In genomic region chr7:28075674-28076358, GRCh38 we compare ENCODE assay signal across 23 cellular contexts.
DNase-seq lines count a peak whose midpoint lies in the region; ATAC-seq and TF ChIP-seq lines count a peak whose summit lies in the region.
"Had no signal": no experiment of that assay in that cellular context is flagged by ENCODE, and none has a peak within 500 bp of the region (broad histone marks: within the 10 kb centered on the region; RNA-seq: fewer than 3 reads in every experiment).

No MANE protein-coding gene starts in this region.

- peak; percentile 87 for DNase-seq in DMS79 (lab: John Stamatoyannopoulos, UW)
- DNase-seq in NCI-H1105 treated with DMSO at 0.1 percent for 48 hours (lab: John Stamatoyannopoulos, UW) = peak; percentile 97
- DNase-seq in NCI-H774 (lab: John Stamatoyannopoulos, UW) = peak; percentile 42
- DNase-seq in hepatocyte (ENCODE audit: low spot score) = no peak
- no peak for DNase-seq in suprapubic skin (ENCODE audit: low spot score in 2 of 2)
- no peak for DNase-seq in activated CD4-positive, alpha-beta memory T cell treated with anti-CD3 and anti-CD28 coated beads for 36 hours
- DNase-seq: activated CD4-positive, alpha-beta T cell treated with anti-CD3 and anti-CD28 coated beads for 4 hours; activated CD8-positive, alpha-beta memory T cell treated with anti-CD3 and anti-CD28 coated beads, Interleukin-2, amount 50 U/mL, for 4 hours; activated effector memory CD4-positive, alpha-beta T cell treated with anti-CD3 and anti-CD28 coated beads, Interleukin-2, amount 50 U/mL, for 16 hours; amniotic stem cell; caudate nucleus; H7; lower lobe of right lung; NCI-H446; OCI-M1; stimulated activated CD4-positive, alpha-beta T cell treated with anti-CD3 and anti-CD28 coated beads, Interleukin-4, amount 100 ng/mL, for 1 hour; uterus had no signal

- H3K27ac ChIP-seq in hepatocyte (no peak overlapping the region), suprapubic skin (no peak overlapping the region)
- H3K27ac ChIP-seq: lower lobe of right lung, parathyroid adenoma, SK-N-MC had no signal

- H3K36me3 ChIP-seq in hepatocyte (replicated peaks; ENCODE audit: insufficient read depth, low read depth) = no peaks in the 10 kb centered on the region
- H3K36me3 ChIP-seq in suprapubic skin = no peaks in the 10 kb centered on the region
- H3K36me3 ChIP-seq: lower lobe of right lung, uterus had no signal

- no peak overlapping the region for H3K27ac Mint-ChIP-seq in activated CD4-positive, alpha-beta memory T cell treated with anti-CD3 and anti-CD28 coated beads for 36 hours

- peaks cover 5% of the 10 kb centered on the region for H3K4me1 Mint-ChIP-seq in activated CD4-positive, alpha-beta memory T cell treated with anti-CD3 and anti-CD28 coated beads for 36 hours (ENCODE audit: low read depth)

- TF ChIP-seq CTCF in hepatocyte (IDR thresholded peaks at IDR 0.05; ENCODE audit: poor library complexity) (no peak), suprapubic skin (IDR thresholded peaks at IDR 0.05) (no peak)

- H3K4me3 ChIP-seq in hepatocyte (no peak overlapping the region), suprapubic skin (no peak overlapping the region)
- H3K4me3 ChIP-seq: lower lobe of right lung, SK-N-MC, skin epidermis, uterus had no signal

- CTCF ChIA-PET in activated CD4-positive, alpha-beta memory T cell treated with anti-CD3 and anti-CD28 coated beads for 36 hours (lab: Charles Lee) = interaction anchor here (2.2 to 3.0 kb wide), 3 partner anchors 13 to 880 kb away, joined by 5 to 21 read pairs (median 13); no protein-coding TSS in a partner anchor

- H3K27me3 Mint-ChIP-seq in activated CD4-positive, alpha-beta memory T cell treated with anti-CD3 and anti-CD28 coated beads for 36 hours = no peaks in the 10 kb centered on the region

- ATAC-seq in GM21529 (IDR thresholded peaks at IDR 0.05; ENCODE audit: unreplicated experiment) (no peak), HG03521 (IDR thresholded peaks at IDR 0.05; ENCODE audit: unreplicated experiment) (no peak)
- ATAC-seq: esophagus mucosa, lower lobe of right lung had no signal

- no peaks in the 10 kb centered on the region for H3K9me2 ChIP-seq in hepatocyte (replicated peaks; ENCODE audit: insufficient read depth)

- H2AFZ ChIP-seq in hepatocyte = no peak overlapping the region
- H2AFZ ChIP-seq: parathyroid adenoma had no signal

- no peaks in the 10 kb centered on the region for H3K9me3 Mint-ChIP-seq in activated CD4-positive, alpha-beta memory T cell treated with anti-CD3 and anti-CD28 coated beads for 36 hours

- H3K4me3 Mint-ChIP-seq in activated CD4-positive, alpha-beta memory T cell treated with anti-CD3 and anti-CD28 coated beads for 36 hours = no peak overlapping the region

- H3K27me3 ChIP-seq in hepatocyte (no peaks in the 10 kb centered on the region), suprapubic skin (no peaks in the 10 kb centered on the region)
- H3K27me3 ChIP-seq: uterus had no signal

- H3K79me2 ChIP-seq in hepatocyte = peaks cover 8% of the 10 kb centered on the region

- no peaks in the 10 kb centered on the region for H3K9me3 ChIP-seq in hepatocyte (ENCODE audit: low read depth)
- no peaks in the 10 kb centered on the region for H3K9me3 ChIP-seq in suprapubic skin
- H3K9me3 ChIP-seq: lower lobe of right lung, uterus had no signal

- H3K4me1 ChIP-seq in hepatocyte (ENCODE audit: insufficient read depth) (peaks cover 13% of the 10 kb centered on the region), suprapubic skin (peaks cover 6% of the 10 kb centered on the region)

- POLR2A ChIA-PET in activated CD4-positive, alpha-beta memory T cell treated with anti-CD3 and anti-CD28 coated beads for 36 hours (lab: Charles Lee) = no interaction called here

- intact Hi-C loops in activated CD4-positive, alpha-beta memory T cell treated with anti-CD3 and anti-CD28 coated beads for 36 hours (cut with micrococcal nuclease) = no loop called here

- WGBS in hepatocyte (ENCODE audit: low lambda C conversion rate, missing lambda C conversion rate) = 37% methylated on average over 3 of the region's 3 CpGs
- 85% methylated on average over 3 of the region's 3 CpGs for WGBS in suprapubic skin

- no peak for TF ChIP-seq EP300 in suprapubic skin (IDR thresholded peaks at IDR 0.05)

- H4K20me1 ChIP-seq in hepatocyte (ENCODE audit: insufficient read depth, poor library complexity, severe bottlenecking) = no peaks in the 10 kb centered on the region

- TF ChIP-seq POLR2A in suprapubic skin (IDR thresholded peaks at IDR 0.05) = no peak

- H3K36me3 Mint-ChIP-seq in activated CD4-positive, alpha-beta memory T cell treated with anti-CD3 and anti-CD28 coated beads for 36 hours = no peaks in the 10 kb centered on the region

- H3K4me2 ChIP-seq in hepatocyte = peak overlapping the region; percentile 52

Comparison
In these comparisons a context has a peak if more than half of its experiments do, and no peak if none do; other contexts are left out.
1. DNase-seq: peak in DMS79 (single experiment), NCI-H1105 treated with DMSO at 0.1 percent for 48 hours (single experiment) and NCI-H774 (single experiment); none in hepatocyte (single experiment), suprapubic skin (0 of 2) and activated CD4-positive, alpha-beta memory T cell treated with anti-CD3 and anti-CD28 coated beads for 36 hours (single experiment).